Comparison of ENCODE assay signal across 22 cellular contexts in the genomic region with DNA sequence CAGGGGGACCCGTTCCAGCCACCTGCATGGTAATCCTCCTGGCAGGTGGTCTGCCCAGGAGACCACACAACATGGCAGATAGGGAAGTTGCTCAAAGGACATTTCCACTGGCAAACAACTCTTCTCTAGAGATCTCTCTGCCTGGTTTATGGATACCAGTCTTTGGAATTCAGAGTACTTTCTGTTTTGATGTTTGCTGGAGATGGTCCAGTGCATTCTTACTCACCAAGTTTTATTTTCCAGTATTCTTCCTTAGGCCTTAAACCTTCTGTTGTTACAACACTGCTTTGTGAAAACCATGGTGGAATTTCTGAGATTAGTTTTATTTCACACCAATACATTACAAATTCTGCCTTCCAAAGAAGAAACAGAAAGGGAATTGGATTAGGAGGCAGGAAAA.
DNase-seq lines count a peak whose midpoint lies in the region; ATAC-seq and TF ChIP-seq lines count a peak whose summit lies in the region.
"Had no signal": no experiment of that assay in that cellular context is flagged by ENCODE, and none has a peak within 500 bp of the region (broad histone marks: within the 10 kb centered on the region; RNA-seq: fewer than 3 reads in every experiment).

No MANE protein-coding gene starts in this region.

- H3K9me3 ChIP-seq in PC-3 (ENCODE audit: low read length) (no peaks in the 10 kb centered on the region), BE2C (no peaks in the 10 kb centered on the region)
- H3K9me3 ChIP-seq: A549, neutrophil, SK-N-SH had no signal

- BruUV-seq in PC-3 (replicated peaks; lab: Mats Ljungman, UMichigan): no TSS peak

- H3K27ac ChIP-seq in PC-3 (ENCODE audit: low read length): no peak overlapping the region
- H3K27ac ChIP-seq: A549, neutrophil had no signal

- no peak overlapping the region for H3K9ac ChIP-seq in PC-3 (ENCODE audit: low read length)
- H3K9ac ChIP-seq: SK-N-SH had no signal

- H4K20me1 ChIP-seq in PC-3 (ENCODE audit: low read length): no peaks in the 10 kb centered on the region

- intact Hi-C loops in PC-3 (cut with micrococcal nuclease): no loop called here

- POLR2A ChIA-PET in PC-3 (lab: Charles Lee; ENCODE audit: unreplicated experiment): no interaction called here

- H3K27me3 ChIP-seq in PC-3 (ENCODE audit: low read length): peaks cover 33% of the 10 kb centered on the region
- H3K27me3 ChIP-seq in BE2C: no peaks in the 10 kb centered on the region
- H3K27me3 ChIP-seq: neutrophil had no signal

- H3K4me1 ChIP-seq in PC-3 (ENCODE audit: insufficient read depth, low read length): no peaks in the 10 kb centered on the region
- no peaks in the 10 kb centered on the region for H3K4me1 ChIP-seq in BE2C
- H3K4me1 ChIP-seq: A549 had no signal

- H3K79me2 ChIP-seq in PC-3 (ENCODE audit: low read length): no peaks in the 10 kb centered on the region

- no peak overlapping the region for H2AFZ ChIP-seq in PC-3 (ENCODE audit: low read length)

- ATAC-seq in PC-3 (peak; percentile 41), GM21447 (IDR thresholded peaks at IDR 0.05; ENCODE audit: unreplicated experiment) (no peak)
- ATAC-seq: A549; HepG2; stimulated activated naive CD8-positive, alpha-beta T cell treated with anti-CD3 and anti-CD28 coated beads, Interleukin-15, amount 100 ng/mL, for 72 hours; WTC11 had no signal

- DNase-seq in NCI-H748 (lab: John Stamatoyannopoulos, UW; ENCODE audit: unreplicated experiment) (peak; percentile 68), NCI-H748 treated with DMSO at 0.1 percent for 48 hours (lab: John Stamatoyannopoulos, UW) (no peak), PC-3 (no peak), fibroblast of the aortic adventitia (ENCODE audit: low read depth) (peak; percentile 61), BE2C (no peak), NCI-H128 (lab: John Stamatoyannopoulos, UW; ENCODE audit: unreplicated experiment) (no peak), NCI-H2171 treated with DMSO at 0.1 percent for 48 hours (lab: John Stamatoyannopoulos, UW) (no peak)
- DNase-seq: activated CD4-positive, alpha-beta T cell treated with anti-CD3 and anti-CD28 coated beads, Interleukin-2, amount 50 U/mL, for 48 hours; activated effector memory CD4-positive, alpha-beta T cell treated with anti-CD3 and anti-CD28 coated beads, Interleukin-2, amount 50 U/mL, for 16 hours; CD4-positive, alpha-beta T cell; foreskin melanocyte; hypothalamus; NCI-H1436; SK-N-SH; stimulated activated CD4-positive, alpha-beta T cell treated with anti-CD3 and anti-CD28 coated beads, Interleukin-4, amount 100 ng/mL, for 24 hours; stimulated activated naive CD8-positive, alpha-beta T cell treated with anti-CD3 and anti-CD28 coated beads, Interleukin-15, amount 100 ng/mL, for 72 hours; T-helper 9 cell had no signal

- no peaks in the 10 kb centered on the region for H3F3A ChIP-seq in PC-3 (ENCODE audit: low read length, unreplicated experiment)

- TF ChIP-seq CTCF in PC-3 (conservative IDR thresholded peaks at IDR 0.05; ENCODE audit: low read depth, low read length) (no peak), fibroblast of the aortic adventitia (IDR thresholded peaks at IDR 0.05; ENCODE audit: insufficient read depth, low read length) (no peak), BE2C (IDR thresholded peaks at IDR 0.05; ENCODE audit: low read depth, low read length) (no peak)

- no peaks in the 10 kb centered on the region for H3K9me2 ChIP-seq in PC-3 (replicated peaks; ENCODE audit: low read length)
- H3K9me2 ChIP-seq: SK-N-SH had no signal

- CTCF ChIA-PET in PC-3 (lab: Charles Lee): no interaction called here

- H3K4me2 ChIP-seq in PC-3 (ENCODE audit: low read length): no peak overlapping the region
- H3K4me2 ChIP-seq: A549, SK-N-SH had no signal

- H3K4me3 ChIP-seq in PC-3 (ENCODE audit: low read length): no peak overlapping the region
- no peak overlapping the region for H3K4me3 ChIP-seq in fibroblast of the aortic adventitia (ENCODE audit: low read depth, low read length)
- no peak overlapping the region for H3K4me3 ChIP-seq in BE2C (ENCODE audit: low read depth, low read length)
- H3K4me3 ChIP-seq: A549 had no signal

- H3K36me3 ChIP-seq in PC-3 (ENCODE audit: low read depth, low read length) (no peaks in the 10 kb centered on the region), BE2C (no peaks in the 10 kb centered on the region)
- H3K36me3 ChIP-seq: neutrophil had no signal

Comparison
In these comparisons a context has a peak if more than half of its experiments do, and no peak if none do; other contexts are left out.
1. DNase-seq: peak in NCI-H748 (single experiment) and fibroblast of the aortic adventitia (single experiment); none in NCI-H748 treated with DMSO at 0.1 percent for 48 hours (single experiment), PC-3 (single experiment), BE2C (single experiment), NCI-H128 (single experiment) and NCI-H2171 treated with DMSO at 0.1 percent for 48 hours (single experiment).